ENCODE assay signal across 8 cellular contexts in genomic region chr12:9118161-9118560, GRCh38. TPM values are rescaled to one million over a fixed set of nuclear protein-coding genes. Genes with fewer than 3 reads are reported as not detected.
DNase-seq lines count a peak whose midpoint lies in the region; ATAC-seq and TF ChIP-seq lines count a peak whose summit lies in the region.
"Had no signal": no experiment of that assay in that cellular context is flagged by ENCODE, and none has a peak within 500 bp of the region (broad histone marks: within the 10 kb centered on the region; RNA-seq: fewer than 3 reads in every experiment).

No MANE protein-coding gene starts in this region.

- DNase-seq in MM.1S (peak; percentile 9), foreskin keratinocyte (peak in 1 of 2 donors; percentile 33), stomach (no peak), osteocyte (ENCODE audit: extremely low spot score, unreplicated experiment) (no peak), NCI-H1092 (lab: John Stamatoyannopoulos, UW) (no peak), NCI-H2029 treated with DMSO at 0.1 percent for 48 hours (lab: John Stamatoyannopoulos, UW) (no peak)

- intact Hi-C loops in stomach (cut with DNase I; ENCODE audit: low total_unique reads) = no loop called here

- H3K27me3 Mint-ChIP-seq in osteocyte (ENCODE audit: unreplicated experiment) = peaks cover 4% of the 10 kb centered on the region

- H3K4me1 ChIP-seq in MM.1S (ENCODE audit: low read length) (peaks cover 9% of the 10 kb centered on the region; the same call in 1 of the 2 replicates), foreskin keratinocyte (no peaks in the 10 kb centered on the region), stomach (peaks cover 4 to 74% (median 32%) of the 10 kb centered on the region in 4 donors)

- H3K36me3 ChIP-seq in MM.1S (replicated peaks; ENCODE audit: insufficient read depth, low read length) = no peaks in the 10 kb centered on the region
- no peaks in the 10 kb centered on the region for H3K36me3 ChIP-seq in stomach

- TF ChIP-seq CTCF in MM.1S (IDR thresholded peaks at IDR 0.05; ENCODE audit: low read length) (no peak), foreskin keratinocyte (conservative IDR thresholded peaks at IDR 0.05) (no peak), stomach (IDR thresholded peaks at IDR 0.05) (no peak), osteocyte (IDR thresholded peaks at IDR 0.05) (no peak)

- no peaks in the 10 kb centered on the region for H4K20me1 ChIP-seq in MM.1S (ENCODE audit: insufficient read depth, low read length)

- no peak overlapping the region for H3K27ac ChIP-seq in MM.1S (ENCODE audit: low read length)
- H3K27ac ChIP-seq in foreskin keratinocyte = no peak overlapping the region
- H3K27ac ChIP-seq in stomach = peak overlapping the region in 4 of 5 donors; percentile 71 to 78 (median 77)
- H3K27ac ChIP-seq: VCaP had no signal

- no peak overlapping the region for H3K27ac Mint-ChIP-seq in osteocyte (ENCODE audit: unreplicated experiment)

- no peak for TF ChIP-seq EP300 in stomach (IDR thresholded peaks at IDR 0.05)

- H3K27me3 ChIP-seq in MM.1S (replicated peaks; ENCODE audit: insufficient read depth, low read length) (no peaks in the 10 kb centered on the region), foreskin keratinocyte (no peaks in the 10 kb centered on the region), stomach (no peaks in the 10 kb centered on the region)

- no peaks in the 10 kb centered on the region for H3K36me3 Mint-ChIP-seq in osteocyte (ENCODE audit: unreplicated experiment)

- no peak overlapping the region for H3K9ac ChIP-seq in MM.1S (ENCODE audit: low read length)

- H3K9me3 Mint-ChIP-seq in osteocyte (ENCODE audit: unreplicated experiment) = no peaks in the 10 kb centered on the region

- peak overlapping the region; percentile 24; the same call in 1 of the 2 replicates for H3K4me2 ChIP-seq in MM.1S (ENCODE audit: low read depth, low read length)

- no peak overlapping the region for H3K4me3 ChIP-seq in MM.1S (ENCODE audit: low read length)
- H3K4me3 ChIP-seq in stomach = no peak overlapping the region

- no peaks in the 10 kb centered on the region for H3K9me2 ChIP-seq in MM.1S (replicated peaks; ENCODE audit: insufficient read depth, low read length)

- no peak overlapping the region for H2AFZ ChIP-seq in MM.1S (ENCODE audit: low read length)

- no peak for TF ChIP-seq POLR2A in stomach (IDR thresholded peaks at IDR 0.05)

- H3K4me1 Mint-ChIP-seq in osteocyte (ENCODE audit: unreplicated experiment) = no peaks in the 10 kb centered on the region

- H3K4me3 Mint-ChIP-seq in osteocyte (ENCODE audit: unreplicated experiment) = no peak overlapping the region

- no peaks in the 10 kb centered on the region for H3F3A ChIP-seq in MM.1S (ENCODE audit: insufficient read depth, low read length)

- no peaks in the 10 kb centered on the region for H3K79me2 ChIP-seq in MM.1S (ENCODE audit: low read length)

- WGBS in stomach, 5 donors = 66 to 81% (median 70%) methylated on average over 3 of the region's 3 CpGs

- H3K9me3 ChIP-seq in MM.1S (replicated peaks; ENCODE audit: insufficient read depth, low read length) = no peaks in the 10 kb centered on the region
- H3K9me3 ChIP-seq in stomach = no peaks in the 10 kb centered on the region

- peak; percentile 74 for ATAC-seq in GM21390 (IDR thresholded peaks at IDR 0.05; ENCODE audit: unreplicated experiment)
- ATAC-seq in foreskin keratinocyte = peak; percentile 58

RNA-seq across cellular contexts. Expression of gene A2M, which starts 2.4 kb away (rescaled TPM):
- total RNA-seq in foreskin keratinocyte = 0.10 TPM in 1 of 2 replicates, not detected in the other
- 0.03 TPM in 1 of 2 replicates, not detected in the other for polyA plus RNA-seq in foreskin keratinocyte
- 100 to 1,000 TPM in 4 of 5 donors, 10 to 100 TPM in 1; 99.9 to 445 (median 197) TPM for total RNA-seq in stomach
- 100 to 1,000 TPM in 1 of 3 donors, 10 to 100 TPM in 2; 47.4 to 104 (median 64.0) TPM for polyA plus RNA-seq in stomach
- total RNA-seq in osteocyte = 0.76 and 1.2 TPM in 2 replicates

Comparison
In these comparisons a context has a peak if more than half of its experiments do, and no peak if none do; other contexts are left out.
1. H3K27ac ChIP-seq: peak in stomach (4 of 5); none in MM.1S (single experiment) and foreskin keratinocyte (single experiment).
2. RNA of gene A2M, which starts 2.4 kb away (total RNA-seq): 99.9 to 445 TPM in stomach; 0.76 to 1.2 TPM in osteocyte and 0.10 TPM in foreskin keratinocyte; every median in the first group is over 10 times any median in the second.